In the genomic region with DNA sequence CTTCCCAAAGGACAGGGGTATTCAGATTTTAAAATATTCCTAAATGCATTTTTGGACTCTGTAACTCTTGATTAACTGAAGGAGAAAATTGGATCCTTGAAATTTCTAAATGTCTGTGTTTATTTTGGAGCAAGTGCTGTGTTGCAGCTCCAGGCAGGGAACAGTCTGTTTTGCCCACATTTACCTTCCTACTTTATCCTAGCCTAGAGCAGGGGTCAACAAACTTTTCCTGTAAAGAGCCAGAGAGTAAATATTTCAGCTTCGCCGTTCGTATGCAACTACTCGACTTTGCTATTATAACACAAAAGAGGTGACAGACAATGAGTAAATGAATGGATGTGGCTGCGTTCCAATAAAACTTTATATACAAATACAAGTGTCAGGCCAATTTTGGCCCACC, we compare ENCODE assay signal across 32 cellular contexts.
"Had no signal": no experiment of that assay in that cellular context is flagged by ENCODE, and none has a peak within 500 bp of the region (broad histone marks: within the 10 kb centered on the region; RNA-seq: fewer than 3 reads in every experiment).

No MANE protein-coding gene starts in this region.

- H3K27ac ChIP-seq: ascending aorta, brain microvascular endothelial cell, dorsolateral prefrontal cortex, WERI-Rb-1 had no signal

- ATAC-seq: activated CD4-positive, CD25-positive, alpha-beta regulatory T cell treated with anti-CD3 and anti-CD28 coated beads, Interleukin-2, amount 50 U/mL, for 24 hours; activated CD8-positive, alpha-beta memory T cell treated with anti-CD3 and anti-CD28 coated beads, Interleukin-2, amount 10 ng/mL, durations not matched to agents 7 days and 5 days; activated CD8-positive, alpha-beta T cell treated with anti-CD3 and anti-CD28 coated beads, Interleukin-2, amount 10 ng/mL, durations not matched to agents 7 days and 5 days; activated naive CD4-positive, alpha-beta T cell treated with anti-CD3 and anti-CD28 coated beads, Interleukin-2, amount 50 U/mL, for 72 hours; esophagus mucosa had no signal

- H3K4me3 ChIP-seq: ascending aorta, coronary artery, dorsolateral prefrontal cortex had no signal

- FAIRE-seq: bronchial epithelial cell, frontal cortex had no signal

- H3K36me3 ChIP-seq: ascending aorta, brain microvascular endothelial cell, WERI-Rb-1 had no signal

- H3K4me3 Mint-ChIP-seq: activated B cell treated with CpG ODN at 0.5 μM for 24 hours; activated CD8-positive, alpha-beta memory T cell treated with anti-CD3 and anti-CD28 coated beads, Interleukin-2, amount 10 ng/mL, durations not matched to agents 7 days and 5 days; activated CD8-positive, alpha-beta T cell treated with anti-CD3 and anti-CD28 coated beads, Interleukin-2, amount 10 ng/mL, durations not matched to agents 7 days and 5 days; activated naive CD4-positive, alpha-beta T cell treated with anti-CD3 and anti-CD28 coated beads, Interleukin-2, amount 10 ng/mL, durations not matched to agents 7 days and 5 days; activated naive CD8-positive, alpha-beta T cell treated with anti-CD3 and anti-CD28 coated beads, Interleukin-2, amount 10 ng/mL, durations not matched to agents 7 days and 5 days; central memory CD8-positive, alpha-beta T cell; dendritic cell treated with granulocyte-macrophage colony-stimulating factor and Interleukin-4, amounts not matched to agents 40 ng/mL and 50 ng/mL, for 4 days; endodermal cell; T-helper 2 cell treated with Interferon-gamma antibody and Interleukin-4, amounts not matched to agents 5 μg/mL and 100 μg/mL, for 36 hours had no signal

- H3K9me3 Mint-ChIP-seq: activated B cell treated with CpG ODN at 0.5 μM for 24 hours; activated naive CD8-positive, alpha-beta T cell treated with anti-CD3 and anti-CD28 coated beads, Interleukin-2, amount 10 ng/mL, durations not matched to agents 7 days and 5 days; endodermal cell had no signal

- H3K4me1 ChIP-seq: ascending aorta had no signal

- H3K4me1 Mint-ChIP-seq: activated B cell treated with CpG ODN at 0.5 μM for 24 hours; activated CD8-positive, alpha-beta memory T cell treated with anti-CD3 and anti-CD28 coated beads, Interleukin-2, amount 10 ng/mL, durations not matched to agents 7 days and 5 days; activated naive CD4-positive, alpha-beta T cell treated with anti-CD3 and anti-CD28 coated beads, Interleukin-2, amount 10 ng/mL, durations not matched to agents 7 days and 5 days; activated naive CD8-positive, alpha-beta T cell treated with anti-CD3 and anti-CD28 coated beads, Interleukin-2, amount 10 ng/mL, durations not matched to agents 7 days and 5 days; central memory CD8-positive, alpha-beta T cell had no signal

- DNase-seq: activated B cell treated with CpG ODN at 0.5 μM for 24 hours; activated CD4-positive, alpha-beta T cell treated with anti-CD3 and anti-CD28 coated beads for 48 hours; activated CD4-positive, alpha-beta T cell treated with anti-CD3 and anti-CD28 coated beads, Interleukin-2, amount 50 U/mL, for 1 hour; activated CD4-positive, alpha-beta T cell treated with anti-CD3 and anti-CD28 coated beads, Interleukin-2, amount 50 U/mL, for 48 hours; activated CD8-positive, alpha-beta memory T cell treated with anti-CD3 and anti-CD28 coated beads, Interleukin-2, amount 10 ng/mL, durations not matched to agents 7 days and 5 days; activated CD8-positive, alpha-beta memory T cell treated with anti-CD3 and anti-CD28 coated beads, Interleukin-2, amount 50 U/mL, for 4 hours; activated CD8-positive, alpha-beta T cell treated with anti-CD3 and anti-CD28 coated beads, Interleukin-2, amount 10 ng/mL, durations not matched to agents 7 days and 5 days; activated gamma-delta T cell; activated naive CD4-positive, alpha-beta T cell; activated naive CD4-positive, alpha-beta T cell treated with anti-CD3 and anti-CD28 coated beads, Interleukin-2, amount 10 ng/mL, durations not matched to agents 7 days and 5 days; activated naive CD8-positive, alpha-beta T cell treated with anti-CD3 and anti-CD28 coated beads, Interleukin-2, amount 10 ng/mL, durations not matched to agents 7 days and 5 days; activated T-cell treated with anti-CD3 and anti-CD28 coated beads, Interleukin-2, amount 50 U/mL, for 1 hour; activated T-cell treated with anti-CD3 and anti-CD28 coated beads, Interleukin-2, amount 50 U/mL, for 48 hours; brain microvascular endothelial cell; dorsolateral prefrontal cortex; effector memory CD4-positive, alpha-beta T cell; endodermal cell; foreskin fibroblast; head of caudate nucleus; hippocampal formation; T1000; WERI-Rb-1 had no signal

- H3K9me3 ChIP-seq: ascending aorta had no signal

- H3K27me3 Mint-ChIP-seq: activated B cell treated with CpG ODN at 0.5 μM for 24 hours; activated CD8-positive, alpha-beta memory T cell treated with anti-CD3 and anti-CD28 coated beads, Interleukin-2, amount 10 ng/mL, durations not matched to agents 7 days and 5 days; activated naive CD4-positive, alpha-beta T cell treated with anti-CD3 and anti-CD28 coated beads, Interleukin-2, amount 10 ng/mL, durations not matched to agents 7 days and 5 days; activated naive CD8-positive, alpha-beta T cell treated with anti-CD3 and anti-CD28 coated beads, Interleukin-2, amount 10 ng/mL, durations not matched to agents 7 days and 5 days; central memory CD8-positive, alpha-beta T cell; dendritic cell treated with granulocyte-macrophage colony-stimulating factor and Interleukin-4, amounts not matched to agents 40 ng/mL and 50 ng/mL, for 4 days had no signal

- H3K27me3 ChIP-seq: ascending aorta, brain microvascular endothelial cell, dorsolateral prefrontal cortex had no signal

- H3K27ac Mint-ChIP-seq: activated B cell treated with CpG ODN at 0.5 μM for 24 hours; activated CD8-positive, alpha-beta memory T cell treated with anti-CD3 and anti-CD28 coated beads, Interleukin-2, amount 10 ng/mL, durations not matched to agents 7 days and 5 days; activated CD8-positive, alpha-beta T cell treated with anti-CD3 and anti-CD28 coated beads, Interleukin-2, amount 10 ng/mL, durations not matched to agents 7 days and 5 days; activated naive CD4-positive, alpha-beta T cell treated with anti-CD3 and anti-CD28 coated beads, Interleukin-2, amount 10 ng/mL, durations not matched to agents 7 days and 5 days; activated naive CD4-positive, alpha-beta T cell treated with anti-CD3 and anti-CD28 coated beads, Interleukin-2, amount 50 U/mL, for 72 hours; activated naive CD8-positive, alpha-beta T cell treated with anti-CD3 and anti-CD28 coated beads, Interleukin-2, amount 10 ng/mL, durations not matched to agents 7 days and 5 days; dendritic cell treated with granulocyte-macrophage colony-stimulating factor and Interleukin-4, amounts not matched to agents 40 ng/mL and 50 ng/mL, for 4 days; endodermal cell; T-helper 2 cell treated with Interferon-gamma antibody and Interleukin-4, amounts not matched to agents 5 μg/mL and 100 μg/mL, for 36 hours had no signal

- H3K36me3 Mint-ChIP-seq: activated CD8-positive, alpha-beta memory T cell treated with anti-CD3 and anti-CD28 coated beads, Interleukin-2, amount 10 ng/mL, durations not matched to agents 7 days and 5 days; activated naive CD4-positive, alpha-beta T cell treated with anti-CD3 and anti-CD28 coated beads, Interleukin-2, amount 10 ng/mL, durations not matched to agents 7 days and 5 days; activated naive CD8-positive, alpha-beta T cell treated with anti-CD3 and anti-CD28 coated beads, Interleukin-2, amount 10 ng/mL, durations not matched to agents 7 days and 5 days had no signal
